1 cellular context compared by ENCODE assay signal in the genomic region with DNA sequence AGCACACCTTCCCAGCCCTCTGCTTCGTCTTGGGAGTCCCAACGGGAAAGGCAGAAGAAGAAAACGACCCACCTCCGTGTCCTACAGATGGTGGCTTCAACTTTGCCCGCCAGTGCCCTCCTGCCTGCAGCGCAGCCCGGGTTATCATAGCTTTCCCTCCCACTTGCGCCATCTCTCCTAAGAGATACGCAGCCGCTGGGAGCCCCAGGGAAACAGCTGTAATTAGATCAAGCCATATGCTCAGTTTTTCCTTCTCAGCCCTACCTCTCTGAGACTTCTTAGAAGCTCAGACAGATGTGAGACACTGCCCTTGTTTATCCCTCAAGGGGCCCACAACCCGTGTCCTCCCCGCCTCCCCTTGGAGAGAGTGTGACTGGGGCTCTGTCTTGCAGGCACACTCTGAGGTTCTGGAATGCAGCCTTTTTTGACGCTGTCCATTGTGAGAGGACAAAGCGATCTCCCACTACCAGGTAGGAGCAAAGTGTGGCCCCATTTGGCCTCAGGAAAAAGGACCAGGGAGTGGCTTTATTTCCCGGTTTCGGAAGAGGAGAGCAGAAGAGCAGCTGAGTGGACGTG.
TF ChIP-seq lines count a peak whose summit lies in the region.

No MANE protein-coding gene starts in this region.

TF ChIP-seq in H1, 55 proteins besides CTCF, POLR2A, EP300 and RAD21:
- TF ChIP-seq TEAD4 (IDR thresholded peaks at IDR 0.05; ENCODE audit: low read depth, low read length), result 0 out of 2 replicates have a peak, but pooled peaks have one; percentile 5
- no peak for TF ChIP-seq SAP30 (IDR thresholded peaks at IDR 0.05; ENCODE audit: insufficient read depth, insufficient replicate concordance, low read length)
TF ChIP-seq in H1: peak in this region for 1.
